ENCODE assay signal across 23 cellular contexts in genomic region chr17:82907797-82908261, GRCh38.
A peak's percentile ranks its signal among the peaks of the same experiment; 100 is the strongest.
DNase-seq lines count a peak whose midpoint lies in the region; ATAC-seq and TF ChIP-seq lines count a peak whose summit lies in the region.
"Had no signal": no experiment of that assay in that cellular context is flagged by ENCODE, and none has a peak within 500 bp of the region (broad histone marks: within the 10 kb centered on the region; RNA-seq: fewer than 3 reads in every experiment).

No MANE protein-coding gene starts in this region.

- peak overlapping the region; percentile 2 for H3K4me2 ChIP-seq in hepatocyte
- H3K4me2 ChIP-seq: GM23338, smooth muscle cell had no signal

- H3K4me3 ChIP-seq in CD8-positive, alpha-beta T cell (ENCODE audit: low read depth, low read length) = no peak overlapping the region
- no peak overlapping the region for H3K4me3 ChIP-seq in Panc1 (ENCODE audit: low read depth in 2 of 2, low read length in 2 of 2)
- no peak overlapping the region for H3K4me3 ChIP-seq in hepatocyte
- H3K4me3 ChIP-seq in thymus (ENCODE audit: low read length) = peak overlapping the region; percentile 29
- H3K4me3 ChIP-seq: cardiac muscle cell, GM23338, SJSA1, smooth muscle cell, vagina had no signal

- no peaks in the 10 kb centered on the region for H3K9me2 ChIP-seq in hepatocyte (replicated peaks; ENCODE audit: insufficient read depth)

- peak overlapping the region; percentile 47 for H3K27ac ChIP-seq in CD8-positive, alpha-beta T cell (ENCODE audit: low read depth, low read length)
- H3K27ac ChIP-seq in Panc1 (ENCODE audit: low read length) = no peak overlapping the region
- H3K27ac ChIP-seq in hepatocyte = no peak overlapping the region
- H3K27ac ChIP-seq in thymus (ENCODE audit: low read depth) = peak overlapping the region; percentile 84
- H3K27ac ChIP-seq: cardiac muscle cell, SJSA1, vagina had no signal

- no peak for TF ChIP-seq CTCF in CD8-positive, alpha-beta T cell (IDR thresholded peaks at IDR 0.05)
- TF ChIP-seq CTCF in Panc1 (IDR thresholded peaks at IDR 0.05) (no peak), hepatocyte (IDR thresholded peaks at IDR 0.05; ENCODE audit: poor library complexity) (no peak)

- H3K79me2 ChIP-seq in hepatocyte = no peaks in the 10 kb centered on the region

- no peak for ATAC-seq in CD8-positive, alpha-beta T cell
- 0 out of 2 replicates have a peak, but pooled peaks have one; percentile 13 for ATAC-seq in Panc1
- ATAC-seq: GM23338, left colon had no signal

- CTCF ChIA-PET in CD8-positive, alpha-beta T cell (lab: Charles Lee) = interaction anchor here (1.0 to 3.0 kb wide), 4 partner anchors 10 to 133 kb away, joined by 3 to 11 read pairs (median 4); no protein-coding TSS in a partner anchor
- CTCF ChIA-PET in Panc1 (lab: Charles Lee) = no interaction called here

- no peaks in the 10 kb centered on the region for H4K20me1 ChIP-seq in hepatocyte (ENCODE audit: insufficient read depth, poor library complexity, severe bottlenecking)

- intact Hi-C loops in CD8-positive, alpha-beta T cell (cut with DNase I, micrococcal nuclease) = loop anchor here (2.0 to 5.0 kb wide), 3 partner anchors 15 to 46 kb away; no protein-coding TSS in a partner anchor
- intact Hi-C loops in Panc1 (cut with micrococcal nuclease; ENCODE audit: unreplicated experiment) = no loop called here

- H3K36me3 Mint-ChIP-seq in CD8-positive, alpha-beta T cell = peaks cover 59% of the 10 kb centered on the region

- no peaks in the 10 kb centered on the region for H3K27me3 Mint-ChIP-seq in CD8-positive, alpha-beta T cell (ENCODE audit: low read depth)
- H3K27me3 Mint-ChIP-seq: memory B cell had no signal

- DNase-seq in CD8-positive, alpha-beta T cell = no peak
- DNase-seq in Panc1 (ENCODE audit: low read depth, low spot score) (no peak), hepatocyte (ENCODE audit: low spot score) (no peak), EL (no peak), NCI-H2196 treated with DMSO at 0.1 percent for 48 hours (lab: John Stamatoyannopoulos, UW; ENCODE audit: unreplicated experiment) (no peak), NCI-H2227 treated with DMSO at 0.1 percent for 48 hours (lab: John Stamatoyannopoulos, UW) (no peak)
- DNase-seq: activated CD8-positive, alpha-beta memory T cell treated with anti-CD3 and anti-CD28 coated beads for 24 hours; activated naive CD4-positive, alpha-beta T cell treated with anti-CD3 and anti-CD28 coated beads for 36 hours; activated T-cell treated with anti-CD3 and anti-CD28 coated beads, Interleukin-2, amount 50 U/mL, for 48 hours; dermis blood vessel endothelial cell; DMS 273 treated with DMSO at 0.1 percent for 48 hours; left colon; NCI-H1417 treated with DMSO at 0.1 percent for 48 hours; NCI-H510A; NK-92 treated with Interleukin-12 subunit alpha and Interleukin-12 subunit beta, amount 100 ng/mL, for 24 hours; T-helper 1 cell had no signal

- H3K27ac Mint-ChIP-seq in CD8-positive, alpha-beta T cell = peak overlapping the region; percentile 96
- H3K27ac Mint-ChIP-seq: activated naive CD4-positive, alpha-beta T cell treated with anti-CD3 and anti-CD28 coated beads for 36 hours; GM23338; memory B cell had no signal

- H3K4me1 ChIP-seq in CD8-positive, alpha-beta T cell (ENCODE audit: insufficient read depth, low read length) = peaks cover 26% of the 10 kb centered on the region
- H3K4me1 ChIP-seq in Panc1 (ENCODE audit: control insufficient read depth, insufficient read depth, low read length) (no peaks in the 10 kb centered on the region), hepatocyte (ENCODE audit: insufficient read depth) (no peaks in the 10 kb centered on the region), thymus (ENCODE audit: control insufficient read depth, insufficient read depth, low read length) (peaks cover 50% of the 10 kb centered on the region)
- H3K4me1 ChIP-seq: SJSA1 had no signal

- BruUV-seq in Panc1 (replicated peaks; lab: Mats Ljungman, UMichigan) = no TSS peak

- in situ Hi-C loops in Panc1 (cut with HindIII; ENCODE audit: low pct_unique_long_range_greater_than_20kb, low sequenced_read_pairs) = no loop called here

- no peaks in the 10 kb centered on the region for H3K9me3 ChIP-seq in CD8-positive, alpha-beta T cell (ENCODE audit: low read length)
- H3K9me3 ChIP-seq in Panc1 (ENCODE audit: control insufficient read depth, insufficient read depth, low read depth, low read length) = no peaks in the 10 kb centered on the region
- H3K9me3 ChIP-seq in hepatocyte (ENCODE audit: low read depth) = no peaks in the 10 kb centered on the region
- H3K9me3 ChIP-seq in thymus (ENCODE audit: control insufficient read depth) = no peaks in the 10 kb centered on the region
- H3K9me3 ChIP-seq: SJSA1, vagina had no signal

- peaks cover 27% of the 10 kb centered on the region for H3K4me1 Mint-ChIP-seq in CD8-positive, alpha-beta T cell (ENCODE audit: low read depth)
- H3K4me1 Mint-ChIP-seq: GM23338 had no signal

- POLR2A ChIA-PET in CD8-positive, alpha-beta T cell (lab: Charles Lee) = interaction anchor here (0.8 to 3.0 kb wide), 4 partner anchors 11 to 43 kb away, joined by 3 to 23 read pairs (median 12); no protein-coding TSS in a partner anchor
- POLR2A ChIA-PET in Panc1 (lab: Charles Lee) = no interaction called here

- WGBS in hepatocyte (ENCODE audit: low lambda C conversion rate, missing lambda C conversion rate) = 90% methylated on average over 13 of the region's 13 CpGs
- WGBS in thymus = 2% methylated on average over 13 of the region's 13 CpGs

- H3K9me3 Mint-ChIP-seq in CD8-positive, alpha-beta T cell = no peaks in the 10 kb centered on the region
- H3K9me3 Mint-ChIP-seq: activated naive CD4-positive, alpha-beta T cell treated with anti-CD3 and anti-CD28 coated beads for 36 hours; GM23338; memory B cell had no signal

- H3K4me3 Mint-ChIP-seq in CD8-positive, alpha-beta T cell = peak overlapping the region; percentile 22
- H3K4me3 Mint-ChIP-seq: activated naive CD4-positive, alpha-beta T cell treated with anti-CD3 and anti-CD28 coated beads for 36 hours; GM23338; memory B cell had no signal

- H3K27me3 ChIP-seq in CD8-positive, alpha-beta T cell (ENCODE audit: insufficient read depth, low read length) = no peaks in the 10 kb centered on the region
- no peaks in the 10 kb centered on the region for H3K27me3 ChIP-seq in Panc1 (ENCODE audit: control insufficient read depth, insufficient read depth, low read length)
- H3K27me3 ChIP-seq in hepatocyte = no peaks in the 10 kb centered on the region
- H3K27me3 ChIP-seq in thymus (ENCODE audit: control insufficient read depth, insufficient read depth) = no peaks in the 10 kb centered on the region
- H3K27me3 ChIP-seq: cardiac muscle cell, SJSA1, vagina had no signal

- no peak overlapping the region for H2AFZ ChIP-seq in hepatocyte
- H2AFZ ChIP-seq: GM23338 had no signal

- H3K36me3 ChIP-seq in CD8-positive, alpha-beta T cell (ENCODE audit: insufficient read depth, low read length) = peaks cover 19% of the 10 kb centered on the region
- peaks cover 2% of the 10 kb centered on the region; the same call in 1 of the 2 replicates for H3K36me3 ChIP-seq in Panc1 (ENCODE audit: control insufficient read depth, insufficient read depth, low read length)
- H3K36me3 ChIP-seq in hepatocyte (replicated peaks; ENCODE audit: insufficient read depth, low read depth) = no peaks in the 10 kb centered on the region
- peaks cover 41% of the 10 kb centered on the region for H3K36me3 ChIP-seq in thymus (ENCODE audit: control insufficient read depth, insufficient read depth)

Comparison
In these comparisons a context has a peak if more than half of its experiments do, and no peak if none do; other contexts are left out.
1. H3K27ac ChIP-seq: peak in CD8-positive, alpha-beta T cell (single experiment) and thymus (single experiment); none in Panc1 (single experiment) and hepatocyte (single experiment).